In the genomic region with DNA sequence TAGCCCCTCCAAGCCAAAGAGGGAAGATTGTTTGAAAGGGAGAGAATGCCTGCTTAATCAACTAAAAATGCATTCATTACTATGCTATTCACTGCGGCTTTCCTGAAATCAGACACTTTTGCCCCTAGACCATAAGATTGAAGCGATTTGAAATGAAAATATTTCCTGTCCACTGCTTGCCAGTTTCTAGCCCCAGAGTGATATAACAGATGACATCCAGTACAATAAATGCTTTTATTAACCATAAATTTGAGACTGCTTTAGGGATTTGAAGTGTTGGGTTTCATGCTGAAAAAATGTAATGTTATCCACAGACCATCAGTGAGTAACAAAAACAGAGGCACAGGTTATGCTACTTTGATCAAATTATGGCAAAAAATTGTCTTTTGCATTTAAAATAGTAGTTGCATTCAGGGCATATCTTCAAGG, we compare ENCODE assay signal across 19 cellular contexts. TPM values are rescaled to one million over a fixed set of nuclear protein-coding genes. Genes with fewer than 3 reads are reported as not detected.
DNase-seq lines count a peak whose midpoint lies in the region; TF ChIP-seq lines count a peak whose summit lies in the region.
"Had no signal": no experiment of that assay in that cellular context is flagged by ENCODE, and none has a peak within 500 bp of the region (broad histone marks: within the 10 kb centered on the region; RNA-seq: fewer than 3 reads in every experiment).

No MANE protein-coding gene starts in this region.

- H3K9me3 ChIP-seq in SK-N-SH, result no peaks in the 10 kb centered on the region
- H3K9me3 ChIP-seq: BLaER1, upper lobe of left lung had no signal

- peaks cover 20% of the 10 kb centered on the region for H3F3A ChIP-seq in SK-N-SH (replicated peaks; ENCODE audit: insufficient read depth)

- H3K36me3 ChIP-seq in SK-N-SH (replicated peaks in 1 of 2; ENCODE audit: control insufficient read depth in 1 of 2, insufficient read depth in 2 of 2, low read length in 1 of 2), result no peaks in the 10 kb centered on the region
- H3K36me3 ChIP-seq: BLaER1, upper lobe of left lung had no signal

- peak overlapping the region; percentile 57 to 99; a peak in 3 of 4 replicates for H3K27ac ChIP-seq in SK-N-SH (ENCODE audit: low read depth in 2 of 2, low read length in 1 of 2)
- H3K27ac ChIP-seq in RWPE1, result no peak overlapping the region
- H3K27ac ChIP-seq: BLaER1, epithelial cell of prostate, upper lobe of left lung had no signal

- peaks cover 18 to 59% of the 10 kb centered on the region in 2 experiments; a peak in 3 of 4 replicates for H3K4me1 ChIP-seq in SK-N-SH (ENCODE audit: control insufficient read depth in 1 of 2, insufficient read depth in 2 of 2, low read depth in 1 of 2, low read length in 1 of 2)
- H3K4me1 ChIP-seq: upper lobe of left lung had no signal

- peak; percentile 92 to 94 for TF ChIP-seq EP300 in SK-N-SH (IDR thresholded peaks at IDR 0.05; ENCODE audit: borderline replicate concordance in 1 of 2, low read depth in 1 of 2, low read length in 1 of 2)

- DNase-seq in EL (peak; percentile 53), SK-N-SH (peak; percentile 60), fibroblast of mammary gland (ENCODE audit: low read depth) (peak; percentile 46), non-pigmented ciliary epithelial cell (ENCODE audit: low read depth) (peak; percentile 43), ureter (ENCODE audit: low spot score) (no peak), cerebellar cortex (ENCODE audit: low spot score) (no peak), RWPE1 (ENCODE audit: low spot score) (no peak), midbrain (lab: John Stamatoyannopoulos, UW) (no peak)
- DNase-seq: activated CD4-positive, alpha-beta T cell treated with anti-CD3 and anti-CD28 coated beads, Interleukin-2, amount 10 ng/mL, durations not matched to agents 24 days and 14 days; activated T-cell treated with anti-CD3 and anti-CD28 coated beads, Interleukin-2, amount 50 U/mL, for 1 hour; cerebellar nuclear complex; DMS79; natural killer cell; SHP77 treated with DMSO at 0.1 percent for 48 hours; upper lobe of left lung had no signal

- 4% methylated on average over 2 of the region's 2 CpGs for WGBS in SK-N-SH (ENCODE audit: low lambda C conversion rate)

- TF ChIP-seq CTCF in SK-N-SH (IDR thresholded peaks at IDR 0.05) (no peak), fibroblast of mammary gland (conservative IDR thresholded peaks at IDR 0.05; ENCODE audit: control insufficient read depth, insufficient read depth, low read depth, low read length) (no peak), RWPE1 (conservative IDR thresholded peaks at IDR 0.05; ENCODE audit: low read depth) (no peak)

- CTCF ChIA-PET in SK-N-SH (lab: Yijun Ruan, JAX) (interaction anchor here (0.9 to 1.7 kb wide), 4 partner anchors 10 to 44 kb away, joined by 3 to 6 read pairs (median 4); no protein-coding TSS in a partner anchor), RWPE1 (lab: Yijun Ruan, JAX) (no interaction called here)

- TF ChIP-seq RAD21 in SK-N-SH (IDR thresholded peaks at IDR 0.05; ENCODE audit: low read length), result peak; percentile 30

- no peak overlapping the region for H2AFZ ChIP-seq in SK-N-SH (ENCODE audit: low read depth)

- H3K27me3 ChIP-seq in SK-N-SH (ENCODE audit: insufficient read depth), result no peaks in the 10 kb centered on the region
- H3K27me3 ChIP-seq: BLaER1, upper lobe of left lung had no signal

- peak overlapping the region in 1 of 2 experiments; percentile 29; a peak in 2 of 4 replicates for H3K4me3 ChIP-seq in SK-N-SH (ENCODE audit: low read depth in 2 of 2, low read length in 1 of 2)
- H3K4me3 ChIP-seq in fibroblast of mammary gland (ENCODE audit: control insufficient read depth, low read depth, low read length), result no peak overlapping the region
- H3K4me3 ChIP-seq: BLaER1, skin epidermis, upper lobe of left lung had no signal

- POLR2A ChIA-PET in SK-N-SH (lab: Yijun Ruan, JAX) (interaction anchor here (1.3 to 1.9 kb wide), 3 partner anchors 10 to 20 kb away, joined by 4 to 8 read pairs (median 7); no protein-coding TSS in a partner anchor), RWPE1 (lab: Yijun Ruan, JAX; ENCODE audit: low non-redundant PET) (no interaction called here)

- H3K4me2 ChIP-seq in SK-N-SH, result peak overlapping the region; percentile 72
- H3K4me2 ChIP-seq: BLaER1 had no signal

- H3K79me2 ChIP-seq in SK-N-SH (ENCODE audit: insufficient read depth), result no peaks in the 10 kb centered on the region

- no peak overlapping the region for H3K9ac ChIP-seq in SK-N-SH
- H3K9ac ChIP-seq: BLaER1 had no signal

- no peaks in the 10 kb centered on the region for H3K9me2 ChIP-seq in SK-N-SH

- peaks cover 16% of the 10 kb centered on the region for H4K20me1 ChIP-seq in SK-N-SH (ENCODE audit: insufficient read depth)
- H4K20me1 ChIP-seq: BLaER1 had no signal

TF ChIP-seq in SK-N-SH, 30 proteins besides CTCF, POLR2A, EP300 and RAD21 (continues in another document):
- TF ChIP-seq FOXJ3 (CRISPR knock-in tag; IDR thresholded peaks at IDR 0.05) (no peak), MXI1 (IDR thresholded peaks at IDR 0.05; ENCODE audit: low read depth, low read length) (peak; percentile 69; the same call in 1 of the 2 replicates), TEAD4 (IDR thresholded peaks at IDR 0.05; ENCODE audit: borderline replicate concordance, insufficient read depth) (peak; percentile 95), POLR2AphosphoS5 (IDR thresholded peaks at IDR 0.05; ENCODE audit: low read depth, low read length) (peak; percentile 84; the same call in 1 of the 2 replicates), JUND (IDR thresholded peaks at IDR 0.05) (peak; percentile 91), RCOR1 (IDR thresholded peaks at IDR 0.05; ENCODE audit: low read length) (peak; percentile 86; the same call in 1 of the 2 replicates), TCF12 (IDR thresholded peaks at IDR 0.05) (peak; percentile 98), GABPA (IDR thresholded peaks at IDR 0.05; ENCODE audit: low read depth) (0 out of 2 replicates have a peak, but pooled peaks have one; percentile 16), TAF1 (IDR thresholded peaks at IDR 0.05; ENCODE audit: borderline replicate concordance, low read depth, low read length) (no peak), SIN3A (IDR thresholded peaks at IDR 0.05; ENCODE audit: borderline replicate concordance, low read depth, low read length) (peak; percentile 82), MEF2A (IDR thresholded peaks at IDR 0.05; ENCODE audit: borderline replicate concordance, low read depth) (peak; percentile 49; the same call in 1 of the 2 replicates), GATA2 (CRISPR knock-in tag; IDR thresholded peaks at IDR 0.05) (peak; percentile 80; the same call in 1 of the 2 replicates)
- TF ChIP-seq, protein P1, sequence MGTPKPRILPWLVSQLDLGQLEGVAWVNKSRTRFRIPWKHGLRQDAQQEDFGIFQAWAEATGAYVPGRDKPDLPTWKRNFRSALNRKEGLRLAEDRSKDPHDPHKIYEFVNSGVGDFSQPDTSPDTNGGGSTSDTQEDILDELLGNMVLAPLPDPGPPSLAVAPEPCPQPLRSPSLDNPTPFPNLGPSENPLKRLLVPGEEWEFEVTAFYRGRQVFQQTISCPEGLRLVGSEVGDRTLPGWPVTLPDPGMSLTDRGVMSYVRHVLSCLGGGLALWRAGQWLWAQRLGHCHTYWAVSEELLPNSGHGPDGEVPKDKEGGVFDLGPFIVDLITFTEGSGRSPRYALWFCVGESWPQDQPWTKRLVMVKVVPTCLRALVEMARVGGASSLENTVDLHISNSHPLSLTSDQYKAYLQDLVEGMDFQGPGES (IDR thresholded peaks at IDR 0.05; ENCODE audit: low read depth, low read length), result no peak
- TF ChIP-seq, protein P2, sequence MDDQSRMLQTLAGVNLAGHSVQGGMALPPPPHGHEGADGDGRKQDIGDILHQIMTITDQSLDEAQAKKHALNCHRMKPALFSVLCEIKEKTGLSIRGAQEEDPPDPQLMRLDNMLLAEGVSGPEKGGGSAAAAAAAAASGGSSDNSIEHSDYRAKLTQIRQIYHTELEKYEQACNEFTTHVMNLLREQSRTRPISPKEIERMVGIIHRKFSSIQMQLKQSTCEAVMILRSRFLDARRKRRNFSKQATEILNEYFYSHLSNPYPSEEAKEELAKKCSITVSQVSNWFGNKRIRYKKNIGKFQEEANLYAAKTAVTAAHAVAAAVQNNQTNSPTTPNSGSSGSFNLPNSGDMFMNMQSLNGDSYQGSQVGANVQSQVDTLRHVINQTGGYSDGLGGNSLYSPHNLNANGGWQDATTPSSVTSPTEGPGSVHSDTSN (IDR thresholded peaks at IDR 0.05), result peak; percentile 98
- TF ChIP-seq, protein P3, sequence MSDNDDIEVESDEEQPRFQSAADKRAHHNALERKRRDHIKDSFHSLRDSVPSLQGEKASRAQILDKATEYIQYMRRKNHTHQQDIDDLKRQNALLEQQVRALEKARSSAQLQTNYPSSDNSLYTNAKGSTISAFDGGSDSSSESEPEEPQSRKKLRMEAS (IDR thresholded peaks at IDR 0.05; ENCODE audit: low read depth), result peak; percentile 48; the same call in 1 of the 2 replicates
- TF ChIP-seq, protein P4, sequence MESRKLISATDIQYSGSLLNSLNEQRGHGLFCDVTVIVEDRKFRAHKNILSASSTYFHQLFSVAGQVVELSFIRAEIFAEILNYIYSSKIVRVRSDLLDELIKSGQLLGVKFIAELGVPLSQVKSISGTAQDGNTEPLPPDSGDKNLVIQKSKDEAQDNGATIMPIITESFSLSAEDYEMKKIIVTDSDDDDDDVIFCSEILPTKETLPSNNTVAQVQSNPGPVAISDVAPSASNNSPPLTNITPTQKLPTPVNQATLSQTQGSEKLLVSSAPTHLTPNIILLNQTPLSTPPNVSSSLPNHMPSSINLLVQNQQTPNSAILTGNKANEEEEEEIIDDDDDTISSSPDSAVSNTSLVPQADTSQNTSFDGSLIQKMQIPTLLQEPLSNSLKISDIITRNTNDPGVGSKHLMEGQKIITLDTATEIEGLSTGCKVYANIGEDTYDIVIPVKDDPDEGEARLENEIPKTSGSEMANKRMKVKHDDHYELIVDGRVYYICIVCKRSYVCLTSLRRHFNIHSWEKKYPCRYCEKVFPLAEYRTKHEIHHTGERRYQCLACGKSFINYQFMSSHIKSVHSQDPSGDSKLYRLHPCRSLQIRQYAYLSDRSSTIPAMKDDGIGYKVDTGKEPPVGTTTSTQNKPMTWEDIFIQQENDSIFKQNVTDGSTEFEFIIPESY (IDR thresholded peaks at IDR 0.05; ENCODE audit: borderline replicate concordance, low read depth), result peak; percentile 86

RNA-seq across cellular contexts. Expression of a gene that starts 14.1 kb away (rescaled TPM):
- 2.4 and 3.6 TPM in 2 replicates for polyA plus RNA-seq in SK-N-SH (2012; rRNA removed)
- 3.4 and 4.5 TPM in 2 replicates for polyA plus RNA-seq in SK-N-SH (2012; cell fraction: cytosol; rRNA removed)
- polyA plus RNA-seq in SK-N-SH (2012; cell fraction: nucleus; rRNA removed), result 2.5 TPM in 2 replicates
- 5.4 TPM for total RNA-seq in ureter
- polyA plus RNA-seq: IgD-negative memory B cell had no signal

RNA-seq across cellular contexts. Expression of a gene that starts 48.7 kb away (rescaled TPM):
- 1.2 and 2.5 TPM in 2 replicates for polyA plus RNA-seq in SK-N-SH (2012; rRNA removed)
- 1.0 and 1.8 TPM in 2 replicates for polyA plus RNA-seq in SK-N-SH (2012; cell fraction: cytosol; rRNA removed)
- 5.0 and 5.2 TPM in 2 replicates for polyA plus RNA-seq in SK-N-SH (2012; cell fraction: nucleus; rRNA removed)
- 0.57 TPM for total RNA-seq in ureter

Comparison
In these comparisons a context has a peak if more than half of its experiments do, and no peak if none do; other contexts are left out.
1. DNase-seq: peak in EL (single experiment), SK-N-SH (single experiment), fibroblast of mammary gland (single experiment) and non-pigmented ciliary epithelial cell (single experiment); none in ureter (single experiment), cerebellar cortex (single experiment), RWPE1 (single experiment) and midbrain (single experiment).